In genomic region chr5:35811108-35811741, GRCh38 we compare ENCODE assay signal across 12 cellular contexts. TPM values are rescaled to one million over a fixed set of nuclear protein-coding genes. Genes with fewer than 3 reads are reported as not detected.
DNase-seq lines count a peak whose midpoint lies in the region; ATAC-seq and TF ChIP-seq lines count a peak whose summit lies in the region.
"Had no signal": no experiment of that assay in that cellular context is flagged by ENCODE, and none has a peak within 500 bp of the region (broad histone marks: within the 10 kb centered on the region; RNA-seq: fewer than 3 reads in every experiment).

No MANE protein-coding gene starts in this region.

- H3K27ac Mint-ChIP-seq in activated CD8-positive, alpha-beta memory T cell treated with anti-CD3 and anti-CD28 coated beads, Interleukin-2, amount 10 ng/mL, durations not matched to agents 7 days and 5 days = peak overlapping the region; percentile 92

- H3K4me1 Mint-ChIP-seq in activated CD8-positive, alpha-beta memory T cell treated with anti-CD3 and anti-CD28 coated beads, Interleukin-2, amount 10 ng/mL, durations not matched to agents 7 days and 5 days = peaks cover 51% of the 10 kb centered on the region

- peak overlapping the region; percentile 48 for H3K4me3 Mint-ChIP-seq in activated CD8-positive, alpha-beta memory T cell treated with anti-CD3 and anti-CD28 coated beads, Interleukin-2, amount 10 ng/mL, durations not matched to agents 7 days and 5 days

- H3K27me3 ChIP-seq in RWPE2 (ENCODE audit: insufficient read depth, poor library complexity, severe bottlenecking) = no peaks in the 10 kb centered on the region
- H3K27me3 ChIP-seq in adipocyte (replicated peaks; ENCODE audit: control insufficient read depth, insufficient read depth, low read length) = no peaks in the 10 kb centered on the region
- no peaks in the 10 kb centered on the region for H3K27me3 ChIP-seq in left lung
- H3K27me3 ChIP-seq: right lobe of liver, transverse colon had no signal

- TF ChIP-seq CTCF in RWPE2 (IDR thresholded peaks at IDR 0.05; ENCODE audit: poor library complexity, severe bottlenecking) (no peak), left lung (IDR thresholded peaks at IDR 0.05) (no peak)

- H3K27ac ChIP-seq in RWPE2 (ENCODE audit: poor library complexity, severe bottlenecking) (no peak overlapping the region), left lung (no peak overlapping the region)
- H3K27ac ChIP-seq: right lobe of liver had no signal

- intact Hi-C loops in left lung (cut with DNase I) = no loop called here

- DNase-seq in activated CD8-positive, alpha-beta memory T cell treated with anti-CD3 and anti-CD28 coated beads, Interleukin-2, amount 10 ng/mL, durations not matched to agents 7 days and 5 days = peak; percentile 79
- DNase-seq in activated CD8-positive, alpha-beta memory T cell treated with anti-CD3 and anti-CD28 coated beads, Interleukin-2, amount 50 U/mL, for 48 hours = no peak
- DNase-seq in RWPE2 (ENCODE audit: low spot score) (no peak), adipocyte (ENCODE audit: low read depth) (peak; percentile 39), left lung (no peak)
- peak; percentile 20 for DNase-seq in stimulated activated naive CD4-positive, alpha-beta T cell treated with Interleukin-2 at 50 U/mL for 16 hours (lab: John Stamatoyannopoulos, UW)
- DNase-seq: cortex of kidney, NCI-H2171, right lobe of liver, transverse colon had no signal

- H3K4me1 ChIP-seq in RWPE2 (ENCODE audit: insufficient read depth, poor library complexity, severe bottlenecking) = peaks cover 2% of the 10 kb centered on the region
- H3K4me1 ChIP-seq in adipocyte (ENCODE audit: control insufficient read depth, insufficient read depth, low read length) = no peaks in the 10 kb centered on the region
- H3K4me1 ChIP-seq in left lung = no peaks in the 10 kb centered on the region
- H3K4me1 ChIP-seq: right lobe of liver, transverse colon had no signal

- H3K36me3 ChIP-seq in RWPE2 (ENCODE audit: low read depth) = no peaks in the 10 kb centered on the region
- no peaks in the 10 kb centered on the region for H3K36me3 ChIP-seq in adipocyte (ENCODE audit: control insufficient read depth, insufficient read depth, low read length, severe bottlenecking)
- no peaks in the 10 kb centered on the region for H3K36me3 ChIP-seq in left lung
- H3K36me3 ChIP-seq: right lobe of liver, transverse colon had no signal

- H3K27me3 Mint-ChIP-seq in activated CD8-positive, alpha-beta memory T cell treated with anti-CD3 and anti-CD28 coated beads, Interleukin-2, amount 10 ng/mL, durations not matched to agents 7 days and 5 days = no peaks in the 10 kb centered on the region

- H3K9me3 Mint-ChIP-seq in activated CD8-positive, alpha-beta memory T cell treated with anti-CD3 and anti-CD28 coated beads, Interleukin-2, amount 10 ng/mL, durations not matched to agents 7 days and 5 days (ENCODE audit: low read depth) = no peaks in the 10 kb centered on the region

- CTCF ChIA-PET in activated CD8-positive, alpha-beta memory T cell treated with anti-CD3 and anti-CD28 coated beads, Interleukin-2, amount 10 ng/mL, durations not matched to agents 7 days and 5 days (lab: Charles Lee) = interaction anchor here (0.7 to 3.7 kb wide), 15 partner anchors 9 to 193 kb away, joined by 3 to 16 read pairs (median 4); partner anchors contain the start of gene SPEF2

- H3K36me3 Mint-ChIP-seq in activated CD8-positive, alpha-beta memory T cell treated with anti-CD3 and anti-CD28 coated beads, Interleukin-2, amount 10 ng/mL, durations not matched to agents 7 days and 5 days = peaks cover 10% of the 10 kb centered on the region

- no peak overlapping the region for H3K9ac ChIP-seq in adipocyte (ENCODE audit: low read length)

- peak; percentile 80 for ATAC-seq in activated CD8-positive, alpha-beta memory T cell treated with anti-CD3 and anti-CD28 coated beads, Interleukin-2, amount 10 ng/mL, durations not matched to agents 7 days and 5 days
- 0 out of 3 replicates have a peak, but pooled peaks have one; percentile 40 for ATAC-seq in RWPE2 (ENCODE audit: low read depth)
- no peak for ATAC-seq in GM18517 (IDR thresholded peaks at IDR 0.05; ENCODE audit: unreplicated experiment)
- ATAC-seq in left lung = no peak
- no peak for ATAC-seq in HG03097 (IDR thresholded peaks at IDR 0.05; ENCODE audit: low FRiP score, unreplicated experiment)

- no peak overlapping the region for H3K4me3 ChIP-seq in RWPE2 (ENCODE audit: severe bottlenecking)
- no peak overlapping the region for H3K4me3 ChIP-seq in adipocyte (ENCODE audit: low read length)
- no peak overlapping the region for H3K4me3 ChIP-seq in left lung
- H3K4me3 ChIP-seq: right lobe of liver, transverse colon had no signal

- H3K9me3 ChIP-seq in RWPE2 (ENCODE audit: severe bottlenecking) = no peaks in the 10 kb centered on the region
- no peaks in the 10 kb centered on the region for H3K9me3 ChIP-seq in adipocyte (ENCODE audit: control insufficient read depth, low read length)
- H3K9me3 ChIP-seq in left lung = no peaks in the 10 kb centered on the region
- H3K9me3 ChIP-seq: right lobe of liver, transverse colon had no signal

RNA-seq across cellular contexts. Expression of gene IL7R, which starts 45.5 kb away (rescaled TPM):
- 10 to 100 TPM; 10.4 to 30.7 TPM for total RNA-seq in activated CD8-positive, alpha-beta memory T cell treated with anti-CD3 and anti-CD28 coated beads, Interleukin-2, amount 10 ng/mL, durations not matched to agents 7 days and 5 days
- total RNA-seq in left lung = 100 to 1,000 TPM; 101 to 144 TPM

Comparison
In these comparisons a context has a peak if more than half of its experiments do, and no peak if none do; other contexts are left out.
1. DNase-seq: peak in activated CD8-positive, alpha-beta memory T cell treated with anti-CD3 and anti-CD28 coated beads, Interleukin-2, amount 10 ng/mL, durations not matched to agents 7 days and 5 days (single experiment), adipocyte (single experiment) and stimulated activated naive CD4-positive, alpha-beta T cell treated with Interleukin-2 at 50 U/mL for 16 hours (single experiment); none in activated CD8-positive, alpha-beta memory T cell treated with anti-CD3 and anti-CD28 coated beads, Interleukin-2, amount 50 U/mL, for 48 hours (single experiment), RWPE2 (single experiment) and left lung (0 of 2).
2. ATAC-seq: peak in activated CD8-positive, alpha-beta memory T cell treated with anti-CD3 and anti-CD28 coated beads, Interleukin-2, amount 10 ng/mL, durations not matched to agents 7 days and 5 days (single experiment) and RWPE2 (single experiment); none in GM18517 (single experiment), left lung (single experiment) and HG03097 (single experiment).